ENCODE assay signal across 35 cellular contexts in genomic region chr16:48647794-48648193, GRCh38.
"Had no signal": no experiment of that assay in that cellular context is flagged by ENCODE, and none has a peak within 500 bp of the region (broad histone marks: within the 10 kb centered on the region; RNA-seq: fewer than 3 reads in every experiment).

No MANE protein-coding gene starts in this region.

- H3K4me1 Mint-ChIP-seq: activated B cell treated with CpG ODN at 0.5 μM for 24 hours; activated naive CD8-positive, alpha-beta T cell treated with anti-CD3 and anti-CD28 coated beads for 36 hours; activated T-helper 17 cell treated with anti-CD3 and anti-CD28 coated beads, Interleukin-2, amount 50 U/mL, for 72 hours had no signal

- DNase-seq: activated B cell treated with CpG ODN at 0.5 μM for 24 hours; activated CD4-positive, alpha-beta memory T cell treated with anti-CD3 and anti-CD28 coated beads for 36 hours; activated CD4-positive, alpha-beta T cell treated with anti-CD3 and anti-CD28 coated beads for 4 hours; activated CD4-positive, alpha-beta T cell treated with anti-CD3 and anti-CD28 coated beads, Interleukin-2, amount 10 ng/mL, durations not matched to agents 24 days and 14 days; activated CD4-positive, alpha-beta T cell treated with anti-CD3 and anti-CD28 coated beads, Interleukin-2, amount 50 U/mL, for 1 hour; activated CD4-positive, alpha-beta T cell treated with anti-CD3 and anti-CD28 coated beads, Interleukin-2, amount 50 U/mL, for 4 hours; activated CD4-positive, CD25-positive, alpha-beta regulatory T cell treated with anti-CD3 and anti-CD28 coated beads, Interleukin-2, amount 50 U/mL, for 72 hours; activated CD8-positive, alpha-beta memory T cell treated with anti-CD3 and anti-CD28 coated beads, Interleukin-2, amount 50 U/mL, for 4 hours; activated effector memory CD4-positive, alpha-beta T cell treated with anti-CD3 and anti-CD28 coated beads, Interleukin-2, amount 50 U/mL, for 16 hours; activated gamma-delta T cell treated with Interleukin-2 at 50 U/mL for 16 hours; activated naive CD4-positive, alpha-beta T cell; activated naive CD4-positive, alpha-beta T cell treated with anti-CD3 and anti-CD28 coated beads for 36 hours; activated naive CD4-positive, alpha-beta T cell treated with anti-CD3 and anti-CD28 coated beads, Interleukin-2, amount 50 U/mL, for 16 hours; activated naive CD8-positive, alpha-beta T cell treated with anti-CD3 and anti-CD28 coated beads for 36 hours; activated T-cell treated with anti-CD3 and anti-CD28 coated beads for 4 hours; activated T-cell treated with anti-CD3 and anti-CD28 coated beads, Interleukin-2, amount 50 U/mL, for 1 hour; activated T-cell treated with anti-CD3 and anti-CD28 coated beads, Interleukin-2, amount 50 U/mL, for 4 hours; activated T-cell treated with anti-CD3 and anti-CD28 coated beads, Interleukin-2, amount 50 U/mL, for 72 hours; adrenal gland; amniotic stem cell; aorta; body of pancreas; brain microvascular endothelial cell; central memory CD4-positive, alpha-beta T cell; T-helper 2 cell; T-helper 9 cell had no signal

- H3K27ac Mint-ChIP-seq: activated B cell treated with CpG ODN at 0.5 μM for 24 hours; activated CD4-positive, alpha-beta memory T cell treated with anti-CD3 and anti-CD28 coated beads for 36 hours; activated CD4-positive, alpha-beta T cell treated with anti-CD3 and anti-CD28 coated beads, Interleukin-2, amount 10 ng/mL, durations not matched to agents 24 days and 14 days; activated naive CD4-positive, alpha-beta T cell treated with anti-CD3 and anti-CD28 coated beads for 36 hours; activated naive CD4-positive, alpha-beta T cell treated with anti-CD3 and anti-CD28 coated beads, Interleukin-2, amount 50 U/mL, for 72 hours; activated naive CD8-positive, alpha-beta T cell treated with anti-CD3 and anti-CD28 coated beads for 36 hours; activated T-cell treated with anti-CD3 and anti-CD28 coated beads, Interleukin-2, amount 50 U/mL, for 72 hours; activated T-helper 1 cell treated with anti-CD3 and anti-CD28 coated beads, Interleukin-12 subunit alpha, Interleukin-12 subunit beta, Interleukin-2, Interleukin-4 antibody, amounts not matched to agents 30 ng/mL and 10 ng/mL and 1 ng/mL, durations not matched to agents 14 hours and 24 hours and 36 hours; activated T-helper 17 cell treated with anti-CD3 and anti-CD28 coated beads, Interleukin-2, amount 50 U/mL, for 72 hours; T-helper 1 cell treated with Interleukin-12 subunit alpha and Interleukin-12 subunit beta and Interleukin-4 antibody, amounts not matched to agents 30 μg/mL and 1 μg/mL, for 36 hours; T-helper 2 cell treated with Interferon-gamma antibody and Interleukin-4, amounts not matched to agents 5 μg/mL and 100 μg/mL, for 36 hours had no signal

- H3K36me3 ChIP-seq: adrenal gland, brain microvascular endothelial cell, breast epithelium had no signal

- H3K4me1 ChIP-seq: adrenal gland, body of pancreas, breast epithelium had no signal

- FAIRE-seq: astrocyte, TTC549 had no signal

- H3K27ac ChIP-seq: adrenal gland, body of pancreas, brain microvascular endothelial cell, breast epithelium, VCaP had no signal

- H3K4me3 ChIP-seq: adrenal gland, body of pancreas, breast epithelium had no signal

- H3K27me3 ChIP-seq: adrenal gland, body of pancreas, brain microvascular endothelial cell, breast epithelium had no signal

- ATAC-seq: activated naive CD4-positive, alpha-beta T cell treated with anti-CD3 and anti-CD28 coated beads, Interleukin-2, amount 50 U/mL, for 72 hours; activated T-cell treated with anti-CD3 and anti-CD28 coated beads, Interleukin-2, amount 50 U/mL, for 4 hours; activated T-cell treated with anti-CD3 and anti-CD28 coated beads, Interleukin-2, amount 50 U/mL, for 72 hours; activated T-helper 17 cell treated with anti-CD3 and anti-CD28 coated beads, Interleukin-2, amount 50 U/mL, for 72 hours; body of pancreas had no signal

- H3K4me3 Mint-ChIP-seq: activated B cell treated with CpG ODN at 0.5 μM for 24 hours; activated CD4-positive, alpha-beta memory T cell treated with anti-CD3 and anti-CD28 coated beads for 36 hours; activated CD4-positive, alpha-beta T cell treated with anti-CD3 and anti-CD28 coated beads, Interleukin-2, amount 10 ng/mL, durations not matched to agents 24 days and 14 days; activated naive CD4-positive, alpha-beta T cell treated with anti-CD3 and anti-CD28 coated beads for 36 hours; activated naive CD8-positive, alpha-beta T cell treated with anti-CD3 and anti-CD28 coated beads for 36 hours; activated T-cell treated with anti-CD3 and anti-CD28 coated beads, Interleukin-2, amount 50 U/mL, for 4 hours; activated T-cell treated with anti-CD3 and anti-CD28 coated beads, Interleukin-2, amount 50 U/mL, for 72 hours; activated T-helper 1 cell treated with anti-CD3 and anti-CD28 coated beads, Interleukin-12 subunit alpha, Interleukin-12 subunit beta, Interleukin-2, Interleukin-4 antibody, amounts not matched to agents 30 ng/mL and 10 ng/mL and 1 ng/mL, durations not matched to agents 14 hours and 24 hours and 36 hours; activated T-helper 17 cell treated with anti-CD3 and anti-CD28 coated beads, Interleukin-2, amount 50 U/mL, for 72 hours; T-helper 1 cell treated with Interleukin-12 subunit alpha and Interleukin-12 subunit beta and Interleukin-4 antibody, amounts not matched to agents 30 μg/mL and 1 μg/mL, for 36 hours; T-helper 2 cell treated with Interferon-gamma antibody and Interleukin-4, amounts not matched to agents 5 μg/mL and 100 μg/mL, for 36 hours had no signal
